ENCODE assay signal across 15 cellular contexts in the genomic region with DNA sequence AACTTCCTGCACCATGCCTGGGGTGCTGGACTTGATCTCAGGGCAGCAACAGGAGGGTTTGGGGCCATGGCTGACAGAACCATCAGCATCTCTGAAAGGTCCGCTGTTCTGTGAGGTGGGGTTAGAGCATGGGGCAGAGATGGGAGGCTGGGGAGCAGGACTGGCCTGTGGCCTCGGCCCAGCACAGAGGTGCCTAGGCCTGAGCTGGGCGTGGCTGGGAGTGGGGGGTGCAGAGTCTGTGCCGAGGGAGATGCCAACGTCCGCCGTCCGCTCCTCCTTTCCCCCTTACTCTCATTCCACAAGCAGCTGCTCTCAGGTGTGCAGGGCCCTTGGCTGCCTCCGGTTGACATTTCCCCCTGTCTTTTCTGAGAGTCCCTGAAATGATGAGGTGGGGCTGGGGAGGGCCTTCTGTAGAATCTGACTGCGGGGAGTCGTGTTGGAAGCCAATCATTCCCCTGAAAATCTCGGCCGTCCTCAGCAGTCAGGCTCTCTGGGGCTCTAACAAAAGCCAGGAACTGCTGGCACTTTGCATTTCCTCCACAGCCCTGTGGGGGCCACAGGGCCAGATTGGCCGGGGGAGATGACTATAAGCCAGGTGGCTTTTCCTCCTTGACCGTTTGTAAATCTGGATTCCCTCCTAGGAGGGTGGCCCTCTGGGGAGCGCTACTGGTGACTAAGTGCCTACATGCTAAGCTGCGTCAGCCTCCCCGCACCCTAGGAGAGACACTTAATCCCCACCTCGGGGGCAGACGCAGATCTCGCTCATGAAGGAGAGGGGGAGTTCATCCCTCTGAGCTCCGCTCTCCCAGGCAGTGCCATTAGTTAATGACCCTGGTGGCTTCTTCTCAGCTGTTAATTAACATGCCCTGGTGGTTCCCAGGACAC. TPM values are rescaled to one million over a fixed set of nuclear protein-coding genes. Genes with fewer than 3 reads are reported as not detected.
A peak's percentile ranks its signal among the peaks of the same experiment; 100 is the strongest.
DNase-seq lines count a peak whose midpoint lies in the region; ATAC-seq, FAIRE-seq and TF ChIP-seq lines count a peak whose summit lies in the region.
"Had no signal": no experiment of that assay in that cellular context is flagged by ENCODE, and none has a peak within 500 bp of the region (broad histone marks: within the 10 kb centered on the region; RNA-seq: fewer than 3 reads in every experiment).

No MANE protein-coding gene starts in this region.

- TF ChIP-seq EP300 in esophagus muscularis mucosa (IDR thresholded peaks at IDR 0.05) (no peak), upper lobe of left lung (IDR thresholded peaks at IDR 0.05) (no peak)

- H3K9me3 ChIP-seq in PC-3 (ENCODE audit: low read length) (no peaks in the 10 kb centered on the region), esophagus muscularis mucosa (peaks cover 0 to 1% (median 0%) of the 10 kb centered on the region in 4 donors), upper lobe of left lung (no peaks in the 10 kb centered on the region)
- H3K9me3 ChIP-seq: BLaER1 treated with 17β-estradiol and CSF1 and Interleukin-3, amounts not matched to agents 10 nM and 100 nM had no signal

- H2AFZ ChIP-seq in PC-3 (ENCODE audit: low read length) = no peak overlapping the region
- H2AFZ ChIP-seq: parathyroid adenoma had no signal

- TF ChIP-seq POLR2A in esophagus muscularis mucosa (IDR thresholded peaks at IDR 0.05; ENCODE audit: low read depth) = no peak
- TF ChIP-seq POLR2A in upper lobe of left lung (IDR thresholded peaks at IDR 0.05) = no peak

- no peaks in the 10 kb centered on the region for H3K9me2 ChIP-seq in PC-3 (replicated peaks; ENCODE audit: low read length)

- H3K27ac ChIP-seq in PC-3 (ENCODE audit: low read length) (0 out of 2 replicates have a peak overlapping the region, but pooled peaks have one; percentile 41), esophagus muscularis mucosa (replicated peaks in 1 of 4) (no peak overlapping the region), upper lobe of left lung (no peak overlapping the region)
- H3K27ac ChIP-seq: BLaER1 treated with 17β-estradiol and CSF1 and Interleukin-3, amounts not matched to agents 10 nM and 100 nM; parathyroid adenoma had no signal

- BruUV-seq in PC-3 (replicated peaks; lab: Mats Ljungman, UMichigan) = no TSS peak

- H3K36me3 ChIP-seq in PC-3 (ENCODE audit: low read depth, low read length) = peaks cover 19% of the 10 kb centered on the region; the same call in 1 of the 2 replicates
- peaks cover 42 to 90% (median 56%) of the 10 kb centered on the region in 4 donors for H3K36me3 ChIP-seq in esophagus muscularis mucosa
- peaks cover 0 to 49% (median 7%) of the 10 kb centered on the region in 4 donors for H3K36me3 ChIP-seq in upper lobe of left lung

- no peaks in the 10 kb centered on the region for H3F3A ChIP-seq in PC-3 (ENCODE audit: low read length, unreplicated experiment)

- H3K79me2 ChIP-seq in PC-3 (ENCODE audit: low read length) = no peaks in the 10 kb centered on the region
- H3K79me2 ChIP-seq: parathyroid adenoma had no signal

- no peak overlapping the region for H3K4me2 ChIP-seq in PC-3 (ENCODE audit: low read length)

- ATAC-seq in PC-3 (no peak), left cardiac atrium (no peak), upper lobe of left lung (ENCODE audit: low FRiP score in 2 of 2) (no peak)

- POLR2A ChIA-PET in PC-3 (lab: Charles Lee; ENCODE audit: unreplicated experiment) = no interaction called here

- intact Hi-C loops in PC-3 (cut with micrococcal nuclease) = no loop called here
- intact Hi-C loops in esophagus muscularis mucosa (cut with DNase I) = no loop called here
- intact Hi-C loops in left cardiac atrium (cut with DNase I) = no loop called here

- peaks cover 28% of the 10 kb centered on the region for H3K4me1 ChIP-seq in PC-3 (ENCODE audit: insufficient read depth, low read length)
- H3K4me1 ChIP-seq in esophagus muscularis mucosa = peaks cover 5 to 12% (median 6%) of the 10 kb centered on the region in 4 donors
- no peaks in the 10 kb centered on the region for H3K4me1 ChIP-seq in upper lobe of left lung
- H3K4me1 ChIP-seq: parathyroid adenoma had no signal

- no peaks in the 10 kb centered on the region for H4K20me1 ChIP-seq in PC-3 (ENCODE audit: low read length)

- 73% methylated on average over 12 of the region's 22 CpGs for WGBS in esophagus muscularis mucosa
- 77 to 78% methylated on average over 11 to 21 of the region's 22 CpGs for WGBS in upper lobe of left lung, 2 donors

- FAIRE-seq in D721Med (lab: Jason Lieb, UNC) = no peak

- H3K27me3 ChIP-seq in PC-3 (ENCODE audit: low read length) (no peaks in the 10 kb centered on the region), esophagus muscularis mucosa (no peaks in the 10 kb centered on the region), upper lobe of left lung (no peaks in the 10 kb centered on the region)
- H3K27me3 ChIP-seq: BLaER1 treated with 17β-estradiol and CSF1 and Interleukin-3, amounts not matched to agents 10 nM and 100 nM had no signal

- TF ChIP-seq CTCF in D721Med (IDR thresholded peaks at IDR 0.05; ENCODE audit: insufficient read depth, missing control alignments) (no peak), PC-3 (conservative IDR thresholded peaks at IDR 0.05; ENCODE audit: low read depth, low read length) (no peak), epithelial cell of proximal tubule (conservative IDR thresholded peaks at IDR 0.05; ENCODE audit: low read depth, low read length) (no peak), esophagus muscularis mucosa (IDR thresholded peaks at IDR 0.05) (no peak), upper lobe of left lung (IDR thresholded peaks at IDR 0.05) (no peak)

- H3K4me3 ChIP-seq in PC-3 (ENCODE audit: low read length) = no peak overlapping the region
- no peak overlapping the region for H3K4me3 ChIP-seq in epithelial cell of proximal tubule (ENCODE audit: low read depth, low read length)
- no peak overlapping the region for H3K4me3 ChIP-seq in esophagus muscularis mucosa
- no peak overlapping the region for H3K4me3 ChIP-seq in upper lobe of left lung
- H3K4me3 ChIP-seq: BLaER1 treated with 17β-estradiol and CSF1 and Interleukin-3, amounts not matched to agents 10 nM and 100 nM had no signal

- DNase-seq in D721Med (ENCODE audit: insufficient read length, low spot score) = peak; percentile 92
- no peak for DNase-seq in PC-3
- DNase-seq in epithelial cell of proximal tubule (ENCODE audit: low read depth) = peak; percentile 32
- DNase-seq in myocyte (ENCODE audit: low read depth) = peak; percentile 86
- DNase-seq in esophagus muscularis mucosa (ENCODE audit: extremely low spot score) = no peak
- DNase-seq in NCI-H2196 treated with DMSO at 0.1 percent for 48 hours (lab: John Stamatoyannopoulos, UW; ENCODE audit: unreplicated experiment) = no peak
- no peak for DNase-seq in left cardiac atrium
- DNase-seq in upper lobe of left lung = no peak
- DNase-seq: activated CD8-positive, alpha-beta memory T cell treated with anti-CD3 and anti-CD28 coated beads for 24 hours; activated naive CD8-positive, alpha-beta T cell treated with anti-CD3 and anti-CD28 coated beads for 36 hours; left ventricle myocardium superior; NCI-H1092; NCI-H69 had no signal

- CTCF ChIA-PET in PC-3 (lab: Charles Lee) = no interaction called here

- no peak overlapping the region for H3K9ac ChIP-seq in PC-3 (ENCODE audit: low read length)
- H3K9ac ChIP-seq: BLaER1 treated with 17β-estradiol and CSF1 and Interleukin-3, amounts not matched to agents 10 nM and 100 nM; parathyroid adenoma had no signal

RNA-seq across cellular contexts. Expression of gene EVC, which starts 41.2 kb away (rescaled TPM):
- total RNA-seq in PC-3 (2014; rRNA removed) (22.7 and 29.9 TPM in 2 replicates), epithelial cell of proximal tubule (9.7 and 13.5 TPM in 2 replicates), myocyte (74.5 and 82.9 TPM in 2 replicates), esophagus muscularis mucosa (10 to 100 TPM; 25.7 to 59.6 (median 44.2) TPM), left cardiac atrium (10 to 100 TPM; 10.0 to 11.3 TPM), upper lobe of left lung (10 to 100 TPM; 25.6 to 65.1 (median 36.2) TPM)
- 40.7 TPM for polyA plus RNA-seq in myocyte (2012)

RNA-seq across cellular contexts. Expression of gene EVC2, which starts 43.8 kb away (rescaled TPM):
- total RNA-seq in PC-3 (2014; rRNA removed) (3.2 and 4.5 TPM in 2 replicates), epithelial cell of proximal tubule (4.8 and 9.3 TPM in 2 replicates), myocyte (10.8 and 11.6 TPM in 2 replicates), esophagus muscularis mucosa (10 to 100 TPM in 2 of 4 donors, 1 to 10 TPM in 2; 8.3 to 12.4 (median 9.9) TPM), left cardiac atrium (1 to 10 TPM; 2.8 to 2.9 TPM), upper lobe of left lung (10 to 100 TPM in 2 of 6 donors, 1 to 10 TPM in 4; 3.2 to 26.2 (median 5.6) TPM)
- polyA plus RNA-seq in myocyte (2012) = 7.0 TPM

Comparison
In these comparisons a context has a peak if more than half of its experiments do, and no peak if none do; other contexts are left out.
1. DNase-seq: peak in D721Med (single experiment), epithelial cell of proximal tubule (single experiment) and myocyte (single experiment); none in PC-3 (single experiment), esophagus muscularis mucosa (single experiment), NCI-H2196 treated with DMSO at 0.1 percent for 48 hours (single experiment), left cardiac atrium (single experiment) and upper lobe of left lung (0 of 2).